ENCODE assay signal across 8 cellular contexts in genomic region chr17:80855968-80856862, GRCh38.
DNase-seq lines count a peak whose midpoint lies in the region; ATAC-seq and TF ChIP-seq lines count a peak whose summit lies in the region.

No MANE protein-coding gene starts in this region.

- H3K27ac ChIP-seq in Peyer's patch (peak overlapping the region in 1 of 4 donors; percentile 30), gastroesophageal sphincter (peak overlapping the region in 3 of 4 donors; percentile 52 to 59 (median 54))

- H3K4me3 ChIP-seq in GM12865 (ENCODE audit: low read depth, low read length) = peak overlapping the region; percentile 10; the same call in 1 of the 2 replicates
- H3K4me3 ChIP-seq in Peyer's patch = no peak overlapping the region
- no peak overlapping the region for H3K4me3 ChIP-seq in gastroesophageal sphincter

- peaks cover 0 to 4% (median 0%) of the 10 kb centered on the region in 3 donors for H3K36me3 ChIP-seq in Peyer's patch
- peaks cover 0 to 39% of the 10 kb centered on the region in 2 donors for H3K36me3 ChIP-seq in gastroesophageal sphincter

- TF ChIP-seq EP300 in gastroesophageal sphincter (IDR thresholded peaks at IDR 0.05) = no peak

- peaks cover 0 to 17% (median 0%) of the 10 kb centered on the region in 4 donors for H3K4me1 ChIP-seq in Peyer's patch
- peaks cover 0 to 36% (median 14%) of the 10 kb centered on the region in 3 donors for H3K4me1 ChIP-seq in gastroesophageal sphincter

- DNase-seq in GM12865 (ENCODE audit: low read depth) = peak; percentile 95
- peak in 2 of 3 donors; percentile 42 to 64 for DNase-seq in Peyer's patch
- peak; percentile 71 for DNase-seq in activated T-helper 1 cell treated with Interleukin-2 at 50 U/mL for 16 hours (ENCODE audit: low read depth)
- DNase-seq in stimulated activated CD4-positive, alpha-beta T cell treated with anti-CD3 and anti-CD28 coated beads, Interleukin-2, amount 100 ng/mL, for 24 hours = peak; percentile 86 to 89
- no peak for DNase-seq in NCI-H69 (lab: John Stamatoyannopoulos, UW)
- DNase-seq in NCI-H446 treated with DMSO at 0.1 percent for 48 hours (lab: John Stamatoyannopoulos, UW) = no peak

- TF ChIP-seq POLR2A in Peyer's patch (IDR thresholded peaks at IDR 0.05) (no peak), gastroesophageal sphincter (IDR thresholded peaks at IDR 0.05) (no peak)

- H3K9me3 ChIP-seq in Peyer's patch = no peaks in the 10 kb centered on the region
- H3K9me3 ChIP-seq in gastroesophageal sphincter = no peaks in the 10 kb centered on the region

- H3K27me3 ChIP-seq in Peyer's patch (no peaks in the 10 kb centered on the region), gastroesophageal sphincter (no peaks in the 10 kb centered on the region)

- TF ChIP-seq CTCF in GM12865 (IDR thresholded peaks at IDR 0.05; ENCODE audit: insufficient read depth, low read depth, low read length, missing control alignments) (no peak), Peyer's patch (IDR thresholded peaks at IDR 0.05) (no peak), gastroesophageal sphincter (IDR thresholded peaks at IDR 0.05) (no peak)

- 51 to 55% methylated on average over 15 to 19 of the region's 21 CpGs for WGBS in gastroesophageal sphincter (ENCODE audit: low coverage in 1 of 2), 2 donors

- ATAC-seq in HG02763 (IDR thresholded peaks at IDR 0.05; ENCODE audit: unreplicated experiment) (peak; percentile 67), gastroesophageal sphincter (peak; percentile 67)

Comparison
In these comparisons a context has a peak if more than half of its experiments do, and no peak if none do; other contexts are left out.
1. DNase-seq: peak in GM12865 (single experiment), Peyer's patch (2 of 3), activated T-helper 1 cell treated with Interleukin-2 at 50 U/mL for 16 hours (single experiment) and stimulated activated CD4-positive, alpha-beta T cell treated with anti-CD3 and anti-CD28 coated beads, Interleukin-2, amount 100 ng/mL, for 24 hours (2 of 2); none in NCI-H69 (single experiment) and NCI-H446 treated with DMSO at 0.1 percent for 48 hours (single experiment).